21 cellular contexts compared by ENCODE assay signal in genomic region chr3:29356062-29356461, GRCh38.
A peak's percentile ranks its signal among the peaks of the same experiment; 100 is the strongest.
DNase-seq lines count a peak whose midpoint lies in the region; ATAC-seq, FAIRE-seq and TF ChIP-seq lines count a peak whose summit lies in the region.
"Had no signal": no experiment of that assay in that cellular context is flagged by ENCODE, and none has a peak within 500 bp of the region (broad histone marks: within the 10 kb centered on the region; RNA-seq: fewer than 3 reads in every experiment).

No MANE protein-coding gene starts in this region.

- FAIRE-seq in HTR-8/SVneo (lab: Jason Lieb, UNC) = no peak
- FAIRE-seq: A549, D721Med, GM18507, GM19239 had no signal

- no TSS peak for BruUV-seq in OCI-LY7 (replicated peaks; lab: Mats Ljungman, UMichigan)

- CTCF ChIA-PET in OCI-LY7 (lab: Charles Lee; ENCODE audit: unreplicated experiment) = no interaction called here

- H3K4me3 ChIP-seq in OCI-LY7 (ENCODE audit: low read depth, low read length, poor library complexity, severe bottlenecking) = no peak overlapping the region
- H3K4me3 ChIP-seq in right atrium auricular region = no peak overlapping the region
- H3K4me3 ChIP-seq: A549; BLaER1 treated with 17β-estradiol and CSF1 and Interleukin-3, amounts not matched to agents 10 nM and 100 nM had no signal

- H3K4me1 ChIP-seq in OCI-LY7 (ENCODE audit: insufficient read depth, low read length, poor library complexity, severe bottlenecking) (no peaks in the 10 kb centered on the region), right atrium auricular region (peaks cover 0 to 16% of the 10 kb centered on the region in 2 donors)
- H3K4me1 ChIP-seq: A549; BLaER1 treated with 17β-estradiol and CSF1 and Interleukin-3, amounts not matched to agents 10 nM and 100 nM; Caco-2 had no signal

- no peaks in the 10 kb centered on the region for H4K20me1 ChIP-seq in OCI-LY7 (ENCODE audit: insufficient read depth, low read length)
- H4K20me1 ChIP-seq: BLaER1 treated with 17β-estradiol and CSF1 and Interleukin-3, amounts not matched to agents 10 nM and 100 nM had no signal

- no peaks in the 10 kb centered on the region for H3K9me3 ChIP-seq in OCI-LY7 (ENCODE audit: low read length)
- H3K9me3 ChIP-seq in right atrium auricular region = no peaks in the 10 kb centered on the region
- H3K9me3 ChIP-seq: A549, Caco-2 had no signal

- H3K4me2 ChIP-seq in OCI-LY7 (ENCODE audit: low read length) = no peak overlapping the region
- H3K4me2 ChIP-seq: A549; BLaER1 treated with 17β-estradiol and CSF1 and Interleukin-3, amounts not matched to agents 10 nM and 100 nM had no signal

- H3K27ac ChIP-seq in OCI-LY7 (ENCODE audit: low read depth, low read length, poor library complexity, severe bottlenecking) = no peak overlapping the region
- H3K27ac ChIP-seq in right atrium auricular region = no peak overlapping the region
- H3K27ac ChIP-seq: 22Rv1; A549; BLaER1 treated with 17β-estradiol and CSF1 and Interleukin-3, amounts not matched to agents 10 nM and 100 nM; C4-2B had no signal

- H3K9me2 ChIP-seq in OCI-LY7 (ENCODE audit: insufficient read depth, low read length) = no peaks in the 10 kb centered on the region

- peak overlapping the region; percentile 39; the same call in 1 of the 2 replicates for H2AFZ ChIP-seq in OCI-LY7 (ENCODE audit: low read length)

- H3K36me3 ChIP-seq in OCI-LY7 (ENCODE audit: insufficient read depth, low read length) (no peaks in the 10 kb centered on the region), right atrium auricular region (no peaks in the 10 kb centered on the region)
- H3K36me3 ChIP-seq: BLaER1 treated with 17β-estradiol and CSF1 and Interleukin-3, amounts not matched to agents 10 nM and 100 nM had no signal

- ATAC-seq in GM18868 (IDR thresholded peaks at IDR 0.05; ENCODE audit: unreplicated experiment) (peak; percentile 65), HG02610 (IDR thresholded peaks at IDR 0.05; ENCODE audit: unreplicated experiment) (peak; percentile 56)
- ATAC-seq: A549; CD8-positive, alpha-beta T cell had no signal

- TF ChIP-seq CTCF in OCI-LY7 (conservative IDR thresholded peaks at IDR 0.05; ENCODE audit: low read length) (no peak), right atrium auricular region (IDR thresholded peaks at IDR 0.05) (no peak)

- DNase-seq in OCI-LY7 (ENCODE audit: low spot score) (no peak), renal cortical epithelial cell (ENCODE audit: low read depth) (peak; percentile 18), HTR-8/SVneo (ENCODE audit: insufficient read length, low spot score) (no peak), right atrium auricular region (ENCODE audit: low spot score) (no peak), NCI-H345 treated with DMSO at 0.1 percent for 48 hours (lab: John Stamatoyannopoulos, UW; ENCODE audit: unreplicated experiment) (no peak)
- DNase-seq: AML-193; Caco-2; Calu3; CD4-positive, alpha-beta T cell; CD8-positive, alpha-beta T cell; DMS79 treated with DMSO at 0.1 percent for 48 hours; GF-D8 had no signal

- POLR2A ChIA-PET in OCI-LY7 (lab: Charles Lee) = no interaction called here

- H3K79me2 ChIP-seq in OCI-LY7 (ENCODE audit: insufficient read depth, low read depth, low read length) = no peaks in the 10 kb centered on the region

- no peaks in the 10 kb centered on the region for H3K27me3 ChIP-seq in right atrium auricular region
- H3K27me3 ChIP-seq: BLaER1 treated with 17β-estradiol and CSF1 and Interleukin-3, amounts not matched to agents 10 nM and 100 nM had no signal

- intact Hi-C loops in OCI-LY7 (cut with micrococcal nuclease; ENCODE audit: unreplicated experiment) = no loop called here
